In genomic region chr9:88989961-88990570, GRCh38 we compare ENCODE assay signal across 12 cellular contexts. TPM values are rescaled to one million over a fixed set of nuclear protein-coding genes. Genes with fewer than 3 reads are reported as not detected.
DNase-seq lines count a peak whose midpoint lies in the region; ATAC-seq and TF ChIP-seq lines count a peak whose summit lies in the region.
"Had no signal": no experiment of that assay in that cellular context is flagged by ENCODE, and none has a peak within 500 bp of the region (broad histone marks: within the 10 kb centered on the region; RNA-seq: fewer than 3 reads in every experiment).

No MANE protein-coding gene starts in this region.

- peak; percentile 63 for ATAC-seq in GM23338
- no peak for ATAC-seq in GM18870 (IDR thresholded peaks at IDR 0.05; ENCODE audit: unreplicated experiment)

- H2AFZ ChIP-seq in GM23338 (peak overlapping the region; percentile 84), OCI-LY1 (ENCODE audit: low read length) (no peak overlapping the region)

- H3F3A ChIP-seq in GM23338 (replicated peaks; ENCODE audit: low read depth) (0 out of 2 replicates have a peak, but pooled peaks cover 7% of the 10 kb centered on the region), OCI-LY1 (ENCODE audit: insufficient read depth, low read length) (no peaks in the 10 kb centered on the region)

- TF ChIP-seq CTCF in GM23338 (conservative IDR thresholded peaks at IDR 0.05; ENCODE audit: low read depth in 2 of 2) (0 out of 4 replicates have a peak, but pooled peaks of 1 of the 2 experiments have one; percentile 2), OCI-LY1 (IDR thresholded peaks at IDR 0.05; ENCODE audit: low read length) (no peak), progenitor cell of endocrine pancreas (IDR thresholded peaks at IDR 0.05; ENCODE audit: unreplicated experiment) (no peak)

- H3K4me3 Mint-ChIP-seq in GM23338 (peak overlapping the region; percentile 89), progenitor cell of endocrine pancreas (ENCODE audit: low read depth) (peak overlapping the region; percentile 82)
- H3K4me3 Mint-ChIP-seq: IgD-negative memory B cell; natural killer cell treated with Interleukin-12 subunit alpha and Interleukin-12 subunit beta and Interleukin-15 and Interleukin-18, amount 100 ng/mL, for 72 hours had no signal

- H4K20me1 ChIP-seq in GM23338 (replicated peaks; ENCODE audit: insufficient read depth) (peaks cover 4% of the 10 kb centered on the region; the same call in 1 of the 2 replicates), OCI-LY1 (ENCODE audit: insufficient read depth, low read length) (no peaks in the 10 kb centered on the region)

- H3K36me3 Mint-ChIP-seq in GM23338 (ENCODE audit: low read depth) (no peaks in the 10 kb centered on the region), progenitor cell of endocrine pancreas (ENCODE audit: insufficient read depth) (no peaks in the 10 kb centered on the region)
- H3K36me3 Mint-ChIP-seq: CD4-positive, CD25-positive, alpha-beta regulatory T cell; IgD-negative memory B cell; natural killer cell treated with Interleukin-12 subunit alpha and Interleukin-12 subunit beta and Interleukin-15 and Interleukin-18, amount 100 ng/mL, for 72 hours had no signal

- H3K27ac Mint-ChIP-seq in GM23338: no peak overlapping the region; the same call in 1 of the 2 replicates
- peak overlapping the region; percentile 62 for H3K27ac Mint-ChIP-seq in progenitor cell of endocrine pancreas
- H3K27ac Mint-ChIP-seq: activated CD4-positive, alpha-beta T cell treated with anti-CD3 and anti-CD28 coated beads, Interleukin-2, amount 10 ng/mL, durations not matched to agents 7 days and 5 days; CD4-positive, CD25-positive, alpha-beta regulatory T cell; IgD-negative memory B cell; natural killer cell treated with Interleukin-12 subunit alpha and Interleukin-12 subunit beta and Interleukin-15 and Interleukin-18, amount 100 ng/mL, for 72 hours had no signal

- H3K79me2 ChIP-seq in GM23338 (replicated peaks; ENCODE audit: insufficient read depth): peaks cover 17% of the 10 kb centered on the region
- H3K79me2 ChIP-seq in OCI-LY1 (ENCODE audit: insufficient read depth, low read length): no peaks in the 10 kb centered on the region

- H3K9me3 ChIP-seq in OCI-LY1 (ENCODE audit: low read length) (peaks cover 4% of the 10 kb centered on the region; the same call in 1 of the 2 replicates), iPS-15b (ENCODE audit: control insufficient read depth, insufficient read depth, low read length) (no peaks in the 10 kb centered on the region)

- H3K4me1 ChIP-seq in GM23338 (ENCODE audit: insufficient read depth) (peaks cover 32% of the 10 kb centered on the region), OCI-LY1 (ENCODE audit: insufficient read depth, low read length, severe bottlenecking) (peaks cover 46% of the 10 kb centered on the region), iPS-15b (ENCODE audit: control insufficient read depth, insufficient read depth, low read length) (peaks cover 10% of the 10 kb centered on the region)

- H3K27me3 Mint-ChIP-seq in GM23338 (ENCODE audit: insufficient read depth, low read depth, poor library complexity): peaks cover 12% of the 10 kb centered on the region
- H3K27me3 Mint-ChIP-seq in progenitor cell of endocrine pancreas: peaks cover 50% of the 10 kb centered on the region

- H3K4me1 Mint-ChIP-seq in GM23338: peaks cover 34% of the 10 kb centered on the region
- peaks cover 6% of the 10 kb centered on the region for H3K4me1 Mint-ChIP-seq in progenitor cell of endocrine pancreas (ENCODE audit: low read depth)

- H3K9ac ChIP-seq in OCI-LY1 (ENCODE audit: low read length) (peak overlapping the region; percentile 7), iPS-15b (ENCODE audit: low read depth, low read length) (no peak overlapping the region)

- peaks cover 13% of the 10 kb centered on the region for H3K27me3 ChIP-seq in GM23338 (ENCODE audit: insufficient read depth)
- H3K27me3 ChIP-seq in OCI-LY1 (ENCODE audit: insufficient read depth, low read length): no peaks in the 10 kb centered on the region
- peaks cover 15% of the 10 kb centered on the region for H3K27me3 ChIP-seq in iPS-15b (ENCODE audit: control insufficient read depth, insufficient read depth, low read length)

- 0 out of 3 replicates have a peak, but pooled peaks cover 4% of the 10 kb centered on the region for H3K9me3 Mint-ChIP-seq in GM23338
- H3K9me3 Mint-ChIP-seq in progenitor cell of endocrine pancreas (ENCODE audit: low read depth): no peaks in the 10 kb centered on the region
- H3K9me3 Mint-ChIP-seq: natural killer cell treated with Interleukin-12 subunit alpha and Interleukin-12 subunit beta and Interleukin-15 and Interleukin-18, amount 100 ng/mL, for 72 hours had no signal

- peak; percentile 76 for DNase-seq in GM23338 (ENCODE audit: low spot score)
- no peak for DNase-seq in progenitor cell of endocrine pancreas (ENCODE audit: low spot score, unreplicated experiment)
- DNase-seq in NCI-H2029 (lab: John Stamatoyannopoulos, UW): no peak
- DNase-seq in NCI-H345 (lab: John Stamatoyannopoulos, UW): no peak
- no peak for DNase-seq in dedifferentiated amniotic fluid mesenchymal stem cell (ENCODE audit: extremely low spot score)
- DNase-seq: activated CD4-positive, alpha-beta T cell treated with anti-CD3 and anti-CD28 coated beads, Interleukin-2, amount 10 ng/mL, durations not matched to agents 7 days and 5 days; CD4-positive, CD25-positive, alpha-beta regulatory T cell had no signal

- H3K4me3 ChIP-seq in GM23338 (peak overlapping the region; percentile 94), OCI-LY1 (ENCODE audit: low read depth, low read length, poor library complexity, severe bottlenecking) (no peak overlapping the region), iPS-15b (ENCODE audit: low read depth, low read length) (peak overlapping the region; percentile 82)

- no peaks in the 10 kb centered on the region; the same call in 1 of the 2 replicates for H3K36me3 ChIP-seq in GM23338 (ENCODE audit: insufficient read depth)
- 0 out of 2 replicates have a peak, but pooled peaks cover 3% of the 10 kb centered on the region for H3K36me3 ChIP-seq in OCI-LY1 (ENCODE audit: insufficient read depth, low read length)
- H3K36me3 ChIP-seq in iPS-15b (ENCODE audit: control insufficient read depth, insufficient read depth, low read length): no peaks in the 10 kb centered on the region

- H3K27ac ChIP-seq in GM23338 (ENCODE audit: low read depth) (peak overlapping the region; percentile 78; the same call in 1 of the 2 replicates), OCI-LY1 (ENCODE audit: low read depth, low read length, poor library complexity, severe bottlenecking) (peak overlapping the region; percentile 76)

- peak overlapping the region; percentile 87 for H3K4me2 ChIP-seq in GM23338
- H3K4me2 ChIP-seq in OCI-LY1 (ENCODE audit: low read length): no peak overlapping the region

- no peaks in the 10 kb centered on the region for H3K9me2 ChIP-seq in GM23338 (ENCODE audit: insufficient read depth)
- no peaks in the 10 kb centered on the region for H3K9me2 ChIP-seq in OCI-LY1 (ENCODE audit: low read depth, low read length)

TF ChIP-seq in GM23338, 12 proteins besides CTCF, POLR2A, EP300 and RAD21:
- no peak for TF ChIP-seq EZH2phosphoT487 (IDR thresholded peaks at IDR 0.05; ENCODE audit: unreplicated experiment)

RNA-seq across cellular contexts. Expression of gene S1PR3, which starts 1.2 kb away (rescaled TPM):
- total RNA-seq in GM23338 (2014; rRNA removed; shearing (Covaris generic)): 7.6 and 9.3 TPM in 2 replicates
- polyA plus RNA-seq in GM23338 (2016; fragmentation: Nextera tagmentation; extraction: Ambion mirVana): 1.7 and 2.1 TPM in 2 replicates
- 1.6 and 1.7 TPM in 2 replicates for total RNA-seq in progenitor cell of endocrine pancreas
- total RNA-seq: CD4-positive, CD25-positive, alpha-beta regulatory T cell; natural killer cell treated with Interleukin-12 subunit alpha and Interleukin-12 subunit beta and Interleukin-15 and Interleukin-18, amount 100 ng/mL, for 72 hours had no signal
- polyA plus RNA-seq: IgD-negative memory B cell had no signal
